ENCODE assay signal across 1 cellular context in genomic region chr3:14780927-14781507, GRCh38.
A peak's percentile ranks its signal among the peaks of the same experiment; 100 is the strongest.
TF ChIP-seq lines count a peak whose summit lies in the region.

No MANE protein-coding gene starts in this region.

TF ChIP-seq in HepG2, 621 proteins besides CTCF, POLR2A, EP300 and RAD21 (continued from another document):
- TF ChIP-seq RERE (CRISPR knock-in tag; IDR thresholded peaks at IDR 0.05; ENCODE audit: low read depth) (no peak), ARID5B (CRISPR knock-in tag; IDR thresholded peaks at IDR 0.05) (peak; percentile 33; the same call in 1 of the 2 replicates), LCORL (IDR thresholded peaks at IDR 0.05) (no peak), LCORL (CRISPR knock-in tag; IDR thresholded peaks at IDR 0.05) (0 out of 2 replicates have a peak, but pooled peaks have one; percentile 25), MAFK (conservative IDR thresholded peaks at IDR 0.05 in 1 of 2, IDR thresholded peaks at IDR 0.05 in 1 of 2; ENCODE audit: low read length in 2 of 2) (no peak), NR1H2 (CRISPR knock-in tag; IDR thresholded peaks at IDR 0.05; ENCODE audit: borderline replicate concordance, low read depth) (no peak), CREB3 (CRISPR knock-in tag; IDR thresholded peaks at IDR 0.05) (no peak), XRCC5 (optimal IDR thresholded peaks at IDR 0.05; ENCODE audit: low read length) (peak; percentile 85), ZGPAT (CRISPR knock-in tag; IDR thresholded peaks at IDR 0.05) (peak; percentile 41; the same call in 1 of the 2 replicates)
